In the genomic region with DNA sequence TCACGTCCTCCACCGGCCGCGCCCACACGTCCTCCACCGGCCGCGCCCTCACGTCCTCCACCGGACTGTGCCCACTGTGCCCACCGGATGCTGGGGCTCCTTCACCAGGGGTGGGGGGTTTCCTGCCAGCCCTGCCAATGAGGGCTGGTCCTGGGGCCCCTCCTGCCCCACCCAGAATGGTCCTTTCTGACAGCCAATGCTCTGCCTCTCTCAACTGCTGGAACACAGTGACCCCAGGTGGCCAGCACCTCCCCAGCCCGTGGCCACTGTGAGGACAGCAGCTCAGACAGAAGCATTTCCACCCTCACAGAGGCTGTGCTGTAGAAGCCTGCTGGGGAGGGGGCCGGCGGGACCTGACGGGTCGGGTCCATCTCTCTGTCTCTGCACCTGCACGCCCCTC, we compare ENCODE assay signal across 8 cellular contexts.
A peak's percentile ranks its signal among the peaks of the same experiment; 100 is the strongest.
DNase-seq lines count a peak whose midpoint lies in the region; ATAC-seq and TF ChIP-seq lines count a peak whose summit lies in the region.

No MANE protein-coding gene starts in this region.

- H3K9me3 ChIP-seq in hepatocyte (ENCODE audit: low read depth): no peaks in the 10 kb centered on the region

- in situ Hi-C loops in ACHN (cut with HindIII; ENCODE audit: low pct_ligation_motif_present, low pct_unique_long_range_greater_than_20kb, low sequenced_read_pairs): no loop called here

- no peaks in the 10 kb centered on the region for H3K79me2 ChIP-seq in hepatocyte

- no peaks in the 10 kb centered on the region for H3K36me3 ChIP-seq in hepatocyte (replicated peaks; ENCODE audit: insufficient read depth, low read depth)

- H3K27me3 ChIP-seq in hepatocyte: no peaks in the 10 kb centered on the region

- H4K20me1 ChIP-seq in hepatocyte (ENCODE audit: insufficient read depth, poor library complexity, severe bottlenecking): no peaks in the 10 kb centered on the region

- no peak overlapping the region for H3K4me2 ChIP-seq in hepatocyte

- 98% methylated on average over 12 of the region's 17 CpGs for WGBS in hepatocyte (ENCODE audit: low lambda C conversion rate, missing lambda C conversion rate)

- peak; percentile 33 for DNase-seq in ACHN
- peak; percentile 17 for DNase-seq in HT-29 (ENCODE audit: low spot score)
- DNase-seq in activated T-cell treated with anti-CD3 and anti-CD28 coated beads, Interleukin-2, amount 50 U/mL, for 1 hour: peak; percentile 60
- no peak for DNase-seq in hepatocyte (ENCODE audit: low spot score)
- peak in 31 of 49 donors; percentile 3 to 67 (median 30) for DNase-seq in substantia nigra (lab: John Stamatoyannopoulos, UW)
- no peak for DNase-seq in NCI-H128 (lab: John Stamatoyannopoulos, UW; ENCODE audit: unreplicated experiment)
- no peak for DNase-seq in NCI-H2029 treated with DMSO at 0.1 percent for 48 hours (lab: John Stamatoyannopoulos, UW)

- no peak overlapping the region for H2AFZ ChIP-seq in hepatocyte

- peak; percentile 30 for TF ChIP-seq CTCF in hepatocyte (IDR thresholded peaks at IDR 0.05; ENCODE audit: poor library complexity)

- ATAC-seq in GM18519 (IDR thresholded peaks at IDR 0.05; ENCODE audit: low FRiP score, unreplicated experiment): no peak

- H3K4me1 ChIP-seq in hepatocyte (ENCODE audit: insufficient read depth): no peaks in the 10 kb centered on the region

- no peaks in the 10 kb centered on the region for H3K9me2 ChIP-seq in hepatocyte (replicated peaks; ENCODE audit: insufficient read depth)

- H3K27ac ChIP-seq in hepatocyte: no peak overlapping the region
- no peak overlapping the region for H3K27ac ChIP-seq in substantia nigra (ENCODE audit: low read depth, low read length, poor library complexity, severe bottlenecking)

- no peak overlapping the region for H3K4me3 ChIP-seq in hepatocyte

Comparison
In these comparisons a context has a peak if more than half of its experiments do, and no peak if none do; other contexts are left out.
1. DNase-seq: peak in ACHN (single experiment), HT-29 (single experiment), activated T-cell treated with anti-CD3 and anti-CD28 coated beads, Interleukin-2, amount 50 U/mL, for 1 hour (single experiment) and substantia nigra (31 of 49); none in hepatocyte (single experiment), NCI-H128 (single experiment) and NCI-H2029 treated with DMSO at 0.1 percent for 48 hours (single experiment).